In genomic region chr12:14682231-14682630, GRCh38 we compare ENCODE assay signal across 12 cellular contexts. TPM values are rescaled to one million over a fixed set of nuclear protein-coding genes. Genes with fewer than 3 reads are reported as not detected.
"Had no signal": no experiment of that assay in that cellular context is flagged by ENCODE, and none has a peak within 500 bp of the region (broad histone marks: within the 10 kb centered on the region; RNA-seq: fewer than 3 reads in every experiment).

No MANE protein-coding gene starts in this region.

RNA-seq across cellular contexts. Expression of gene GUCY2C, which starts 14.2 kb away (rescaled TPM):
- total RNA-seq: activated CD4-positive, alpha-beta memory T cell treated with anti-CD3 and anti-CD28 coated beads, Interleukin-2, amount 10 ng/mL, durations not matched to agents 7 days and 5 days; activated CD4-positive, alpha-beta T cell treated with anti-CD3 and anti-CD28 coated beads, Interleukin-2, amount 10 ng/mL, durations not matched to agents 24 days and 14 days; activated CD8-positive, alpha-beta memory T cell treated with anti-CD3 and anti-CD28 coated beads for 36 hours; activated T-helper 1 cell treated with anti-CD3 and anti-CD28 coated beads, Interleukin-12 subunit alpha, Interleukin-12 subunit beta, Interleukin-2, Interleukin-4 antibody, amounts not matched to agents 30 ng/mL and 10 ng/mL and 1 ng/mL, durations not matched to agents 14 hours and 24 hours and 36 hours; activated T-helper 2 cell treated with anti-CD3 and anti-CD28 coated beads, Interferon-gamma antibody, Interleukin-2, Interleukin-4, amounts not matched to agents 10 μg/mL and 5 μg/mL and 100 μg/mL, durations not matched to agents 14 hours and 24 hours and 36 hours; adrenal gland; aorta; body of pancreas; cardiac septum; T-helper 1 cell treated with Interleukin-12 subunit alpha and Interleukin-12 subunit beta and Interleukin-4 antibody, amounts not matched to agents 30 ng/mL and 1 ng/mL, for 36 hours; T-helper 17 cell; T-helper 2 cell treated with Interferon-gamma antibody and Interleukin-4, amounts not matched to agents 100 ng/mL and 5 ng/mL, for 36 hours had no signal
